Comparison of ENCODE assay signal across 30 cellular contexts in the genomic region with DNA sequence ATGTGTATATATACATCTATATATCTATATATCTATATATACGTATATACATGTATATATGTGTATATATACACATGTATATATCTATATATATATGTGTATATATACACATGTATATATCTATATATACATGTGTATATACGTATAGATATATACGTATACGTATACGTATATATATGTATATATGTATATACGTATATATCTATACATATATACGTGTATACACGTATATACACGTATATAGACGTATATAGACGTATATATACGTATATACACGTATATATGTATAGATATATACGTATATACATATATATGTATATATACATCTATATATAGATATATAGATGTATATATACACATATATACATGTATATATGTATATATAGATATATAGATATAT.
"Had no signal": no experiment of that assay in that cellular context is flagged by ENCODE, and none has a peak within 500 bp of the region (broad histone marks: within the 10 kb centered on the region; RNA-seq: fewer than 3 reads in every experiment).

No MANE protein-coding gene starts in this region.

- H3K36me3 ChIP-seq: ascending aorta, cardiac muscle cell, WERI-Rb-1 had no signal

- H3K9me3 ChIP-seq: ascending aorta had no signal

- H3K27me3 ChIP-seq: ascending aorta, cardiac muscle cell had no signal

- H3K4me3 ChIP-seq: ascending aorta, cardiac muscle cell had no signal

- FAIRE-seq: bronchial epithelial cell had no signal

- H3K27ac ChIP-seq: ascending aorta, cardiac muscle cell, WERI-Rb-1 had no signal

- DNase-seq: activated CD4-positive, alpha-beta memory T cell treated with anti-CD3 and anti-CD28 coated beads, Interleukin-2, amount 10 ng/mL, durations not matched to agents 7 days and 5 days; activated CD4-positive, alpha-beta T cell treated with anti-CD3 and anti-CD28 coated beads for 1 hour; activated CD4-positive, alpha-beta T cell treated with anti-CD3 and anti-CD28 coated beads for 36 hours; activated CD4-positive, alpha-beta T cell treated with anti-CD3 and anti-CD28 coated beads for 48 hours; activated CD4-positive, alpha-beta T cell treated with anti-CD3 and anti-CD28 coated beads, Interleukin-2, amount 10 ng/mL, durations not matched to agents 7 days and 5 days; activated CD4-positive, alpha-beta T cell treated with anti-CD3 and anti-CD28 coated beads, Interleukin-2, amount 50 U/mL, for 48 hours; activated CD4-positive, CD25-positive, alpha-beta regulatory T cell; activated CD8-positive, alpha-beta memory T cell treated with anti-CD3 and anti-CD28 coated beads for 24 hours; activated CD8-positive, alpha-beta memory T cell treated with anti-CD3 and anti-CD28 coated beads, Interleukin-2, amount 10 ng/mL, durations not matched to agents 7 days and 5 days; activated CD8-positive, alpha-beta memory T cell treated with anti-CD3 and anti-CD28 coated beads, Interleukin-2, amount 50 U/mL, for 48 hours; activated CD8-positive, alpha-beta T cell treated with anti-CD3 and anti-CD28 coated beads, Interleukin-2, amount 10 ng/mL, durations not matched to agents 7 days and 5 days; activated effector memory CD4-positive, alpha-beta T cell treated with Interleukin-2 at 50 U/mL for 16 hours; activated gamma-delta T cell; activated naive CD4-positive, alpha-beta T cell treated with anti-CD3 and anti-CD28 coated beads, Interleukin-2, amount 10 ng/mL, durations not matched to agents 7 days and 5 days; activated naive CD4-positive, alpha-beta T cell treated with Interleukin-2 at 50 U/mL for 16 hours; activated naive CD8-positive, alpha-beta T cell treated with anti-CD3 and anti-CD28 coated beads, Interleukin-2, amount 10 ng/mL, durations not matched to agents 7 days and 5 days; activated naive CD8-positive, alpha-beta T cell treated with anti-CD3 and anti-CD28 coated beads, Interleukin-2, amount 50 U/mL, for 24 hours; activated T-cell treated with anti-CD3 and anti-CD28 coated beads, Interleukin-2, amount 50 U/mL, for 24 hours; activated T-cell treated with anti-CD3 and anti-CD28 coated beads, Interleukin-2, amount 50 U/mL, for 48 hours; amygdala; anterior cingulate cortex; caudate nucleus; cerebellar nuclear complex; T-helper 2 cell; T-helper 9 cell; WERI-Rb-1 had no signal

- ATAC-seq: activated CD4-positive, alpha-beta T cell treated with anti-CD3 and anti-CD28 coated beads for 36 hours; activated CD4-positive, CD25-positive, alpha-beta regulatory T cell treated with anti-CD3 and anti-CD28 coated beads, Interleukin-2, amount 50 U/mL, for 24 hours; activated CD8-positive, alpha-beta memory T cell treated with anti-CD3 and anti-CD28 coated beads, Interleukin-2, amount 10 ng/mL, durations not matched to agents 7 days and 5 days; activated CD8-positive, alpha-beta T cell treated with anti-CD3 and anti-CD28 coated beads, Interleukin-2, amount 10 ng/mL, durations not matched to agents 7 days and 5 days; activated naive CD8-positive, alpha-beta T cell treated with anti-CD3 and anti-CD28 coated beads, Interleukin-2, amount 50 U/mL, for 24 hours had no signal
